In the genomic region with DNA sequence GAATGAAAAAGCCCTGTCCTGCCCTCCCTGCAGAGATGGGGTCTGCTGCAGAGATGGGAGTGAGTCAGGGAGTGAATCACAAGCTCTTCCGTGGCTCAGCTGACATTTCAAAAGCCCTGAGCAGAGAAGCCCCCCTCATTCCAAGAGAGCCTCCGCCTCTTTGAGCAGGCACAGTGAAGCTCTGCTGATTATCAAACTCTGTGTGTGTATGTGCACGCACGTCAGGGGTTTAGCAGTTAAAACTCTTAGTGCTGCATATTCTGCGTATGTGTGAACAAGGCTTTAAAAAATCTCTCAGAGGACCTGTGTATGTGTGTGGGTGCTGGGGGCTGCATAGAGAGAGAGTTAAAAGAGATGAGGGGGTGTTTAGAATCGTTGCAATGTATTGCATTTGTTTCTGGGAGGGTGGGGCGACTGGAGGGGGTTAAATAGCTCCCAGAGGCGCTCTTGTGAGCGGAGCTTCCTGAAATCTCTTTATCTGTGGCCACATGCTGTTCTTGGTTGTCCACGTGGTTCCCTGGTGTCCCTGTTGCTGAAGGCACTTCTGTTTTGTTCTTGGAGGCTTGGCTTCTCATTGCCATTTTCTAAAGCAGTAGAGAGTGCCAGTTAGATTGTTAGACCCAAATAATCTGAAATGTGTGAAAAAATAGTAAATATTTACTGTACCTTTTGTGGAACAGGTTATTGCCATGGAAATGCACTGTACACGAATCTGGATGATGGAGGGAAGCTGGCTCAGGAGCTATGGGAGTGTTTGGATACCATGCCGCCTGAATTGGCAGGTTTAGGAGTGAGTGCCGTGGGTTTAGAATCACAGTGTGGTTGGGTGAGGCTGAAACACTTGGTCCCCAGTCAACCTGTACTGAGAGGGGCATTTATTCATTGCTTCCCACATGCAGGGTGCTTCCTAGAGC, we compare ENCODE assay signal across 8 cellular contexts.
DNase-seq lines count a peak whose midpoint lies in the region; ATAC-seq, FAIRE-seq and TF ChIP-seq lines count a peak whose summit lies in the region.

No MANE protein-coding gene starts in this region.

- H3K4me1 ChIP-seq in DND-41 (ENCODE audit: insufficient read depth, low read length) (peaks cover 59% of the 10 kb centered on the region), NT2/D1 (ENCODE audit: insufficient read depth, insufficient read length) (peaks cover 4% of the 10 kb centered on the region), astrocyte (ENCODE audit: insufficient read depth, low read length) (peaks cover 3% of the 10 kb centered on the region)

- ATAC-seq in DND-41 (ENCODE audit: insufficient read depth, low read depth) (peak; percentile 70), naive B cell (ENCODE audit: low read depth in 2 of 2) (peak; percentile 13 to 23), HG02798 (IDR thresholded peaks at IDR 0.05; ENCODE audit: poor library complexity, unreplicated experiment) (no peak), GM19397 (IDR thresholded peaks at IDR 0.05; ENCODE audit: unreplicated experiment) (no peak)

- H4K20me1 ChIP-seq in DND-41 (ENCODE audit: insufficient read depth, low read length), result no peaks in the 10 kb centered on the region
- no peaks in the 10 kb centered on the region for H4K20me1 ChIP-seq in astrocyte (ENCODE audit: insufficient read depth, low read length)

- FAIRE-seq in astrocyte (lab: Jason Lieb, UNC), result no peak

- H3K27me3 ChIP-seq in DND-41 (ENCODE audit: insufficient read depth, low read length, poor library complexity), result no peaks in the 10 kb centered on the region
- no peaks in the 10 kb centered on the region for H3K27me3 ChIP-seq in NT2/D1 (ENCODE audit: insufficient read depth, insufficient read length)
- H3K27me3 ChIP-seq in astrocyte (ENCODE audit: insufficient read depth, low read length), result no peaks in the 10 kb centered on the region

- H3K36me3 ChIP-seq in DND-41 (ENCODE audit: insufficient read depth, low read length) (no peaks in the 10 kb centered on the region), NT2/D1 (ENCODE audit: insufficient read depth, insufficient read length, low read length) (no peaks in the 10 kb centered on the region), astrocyte (ENCODE audit: insufficient read depth, low read length) (no peaks in the 10 kb centered on the region)

- TF ChIP-seq CTCF in DND-41 (IDR thresholded peaks at IDR 0.05; ENCODE audit: borderline replicate concordance, extremely low read depth, low read length, poor library complexity, severe bottlenecking), result no peak
- no peak for TF ChIP-seq CTCF in astrocyte (IDR thresholded peaks at IDR 0.05; ENCODE audit: insufficient read depth, low read depth, low read length)

- H3K36me3 Mint-ChIP-seq in astrocyte (ENCODE audit: low read depth, unreplicated experiment), result no peaks in the 10 kb centered on the region
- H3K36me3 Mint-ChIP-seq in naive B cell, result no peaks in the 10 kb centered on the region

- H3K9me3 ChIP-seq in DND-41 (ENCODE audit: insufficient read depth, low read length, severe bottlenecking) (no peaks in the 10 kb centered on the region), NT2/D1 (ENCODE audit: insufficient read depth, low read length) (no peaks in the 10 kb centered on the region), astrocyte (ENCODE audit: insufficient read depth, low read depth, low read length) (no peaks in the 10 kb centered on the region)

- H3K79me2 ChIP-seq in DND-41 (ENCODE audit: insufficient read depth, low read length), result peaks cover 49% of the 10 kb centered on the region
- H3K79me2 ChIP-seq in astrocyte (ENCODE audit: insufficient read depth, low read length), result no peaks in the 10 kb centered on the region

- peak overlapping the region; percentile 92 for H3K27ac ChIP-seq in DND-41 (ENCODE audit: low read length)
- H3K27ac ChIP-seq in astrocyte (ENCODE audit: low read depth, low read length), result no peak overlapping the region

- H3K4me2 ChIP-seq in DND-41 (ENCODE audit: insufficient read depth, low read length) (peak overlapping the region; percentile 57), astrocyte (ENCODE audit: low read length) (peak overlapping the region; percentile 44)

- H3K4me1 Mint-ChIP-seq in astrocyte (ENCODE audit: low read depth, unreplicated experiment) (peaks cover 24% of the 10 kb centered on the region), naive B cell (peaks cover 88 to 98% (median 88%) of the 10 kb centered on the region in 3 donors)

- H3K27me3 Mint-ChIP-seq in astrocyte (ENCODE audit: low read depth, unreplicated experiment) (no peaks in the 10 kb centered on the region), naive B cell (no peaks in the 10 kb centered on the region)

- H3K4me3 Mint-ChIP-seq in astrocyte (ENCODE audit: unreplicated experiment), result peak overlapping the region; percentile 66
- peak overlapping the region; percentile 46 to 87 (median 73) for H3K4me3 Mint-ChIP-seq in naive B cell

- peak overlapping the region; percentile 48 for H3K9ac ChIP-seq in DND-41 (ENCODE audit: low read depth, low read length)
- H3K9ac ChIP-seq in NT2/D1 (ENCODE audit: insufficient read length, low read depth), result no peak overlapping the region
- no peak overlapping the region for H3K9ac ChIP-seq in astrocyte (ENCODE audit: low read length)

- H3K27ac Mint-ChIP-seq in astrocyte (ENCODE audit: unreplicated experiment) (peak overlapping the region; percentile 91), naive B cell (peak overlapping the region; percentile 72 to 95 (median 89))

- H2AFZ ChIP-seq in DND-41 (ENCODE audit: low read depth, low read length) (peak overlapping the region; percentile 13; the same call in 1 of the 2 replicates), astrocyte (ENCODE audit: low read depth, low read length) (no peak overlapping the region)

- H3K9me3 Mint-ChIP-seq in astrocyte (ENCODE audit: unreplicated experiment) (no peaks in the 10 kb centered on the region), naive B cell (no peaks in the 10 kb centered on the region)

- H3K4me3 ChIP-seq in DND-41 (ENCODE audit: low read depth in 1 of 2, low read length in 2 of 2) (peak overlapping the region in 1 of 2 experiments; percentile 35; a peak in 2 of 4 replicates), NT2/D1 (ENCODE audit: insufficient read length, low read depth) (no peak overlapping the region), astrocyte (ENCODE audit: insufficient read depth, low read depth, low read length) (no peak overlapping the region)

- peak; percentile 69 for DNase-seq in DND-41
- DNase-seq in NT2/D1 (ENCODE audit: low read depth, low spot score), result peak; percentile 23
- DNase-seq in astrocyte (ENCODE audit: low read depth), result peak; percentile 5
- no peak for DNase-seq in naive B cell
- no peak for DNase-seq in germinal center (ENCODE audit: low spot score)
- no peak for DNase-seq in NCI-H2196 (lab: John Stamatoyannopoulos, UW; ENCODE audit: unreplicated experiment)

Comparison
In these comparisons a context has a peak if more than half of its experiments do, and no peak if none do; other contexts are left out.
1. ATAC-seq: peak in DND-41 (single experiment) and naive B cell (2 of 2); none in HG02798 (single experiment) and GM19397 (single experiment).
2. DNase-seq: peak in DND-41 (single experiment), NT2/D1 (single experiment) and astrocyte (single experiment); none in naive B cell (single experiment), germinal center (single experiment) and NCI-H2196 (single experiment).